Comparison of ENCODE assay signal across 8 cellular contexts in the genomic region with DNA sequence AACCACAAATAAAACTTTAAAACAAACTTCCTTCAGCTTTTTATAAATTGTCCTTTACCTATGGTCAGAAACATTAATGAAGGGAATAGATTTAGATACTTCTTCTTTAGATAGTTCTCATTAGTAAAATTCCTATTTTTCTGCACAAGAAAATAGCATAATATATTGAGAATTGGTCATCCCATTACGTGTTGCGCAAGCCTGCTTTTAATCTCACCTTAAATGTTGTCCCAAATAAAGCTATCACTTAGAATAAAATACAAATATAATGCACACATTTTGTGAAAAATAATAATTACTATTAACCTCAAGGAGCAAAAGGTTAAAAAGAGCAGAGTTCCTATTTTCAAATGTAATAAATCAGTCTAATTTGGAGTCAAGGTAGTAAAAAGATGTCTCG.
"Had no signal": no experiment of that assay in that cellular context is flagged by ENCODE, and none has a peak within 500 bp of the region (broad histone marks: within the 10 kb centered on the region; RNA-seq: fewer than 3 reads in every experiment).

No MANE protein-coding gene starts in this region.

- ATAC-seq: GM23338, HCT116 had no signal

- H3K4me3 ChIP-seq: GM23338, HAP-1 had no signal

- H3K36me3 ChIP-seq: HAP-1 had no signal

- H3K4me2 ChIP-seq: GM23338, KMS-11 had no signal

- DNase-seq: H7, HFFc6, KBM-7 had no signal

- H3K9me3 ChIP-seq: HAP-1 had no signal

- FAIRE-seq: HTR-8/SVneo had no signal

- H3K4me1 ChIP-seq: HAP-1 had no signal

- H3K27ac ChIP-seq: KMS-11 had no signal

- H3K9ac ChIP-seq: KMS-11 had no signal
